17 cellular contexts compared by ENCODE assay signal in genomic region chr4:20474119-20474518, GRCh38.
DNase-seq lines count a peak whose midpoint lies in the region; TF ChIP-seq lines count a peak whose summit lies in the region.
"Had no signal": no experiment of that assay in that cellular context is flagged by ENCODE, and none has a peak within 500 bp of the region (broad histone marks: within the 10 kb centered on the region; RNA-seq: fewer than 3 reads in every experiment).

No MANE protein-coding gene starts in this region.

- in situ Hi-C loops in Caki2 (cut with HindIII; ENCODE audit: low pct_unique_long_range_greater_than_20kb, low sequenced_read_pairs): no loop called here
- in situ Hi-C loops in astrocyte of the spinal cord (cut with HindIII; ENCODE audit: low sequenced_read_pairs): no loop called here

- H3K4me3 ChIP-seq in astrocyte of the spinal cord (ENCODE audit: low read depth, low read length): no peak overlapping the region
- H3K4me3 ChIP-seq: BLaER1 treated with 17β-estradiol and CSF1 and Interleukin-3, amounts not matched to agents 10 nM and 100 nM; vagina had no signal

- no peak for TF ChIP-seq CTCF in astrocyte of the spinal cord (IDR thresholded peaks at IDR 0.05; ENCODE audit: low read depth, low read length)

- peak; percentile 8 for DNase-seq in Caki2 (ENCODE audit: low read depth)
- peak; percentile 9 for DNase-seq in LoVo (ENCODE audit: low spot score)
- DNase-seq in astrocyte of the spinal cord (ENCODE audit: low read depth, low spot score): peak; percentile 36
- peak; percentile 27 for DNase-seq in kidney glomerular epithelial cell (lab: John Stamatoyannopoulos, UW)
- DNase-seq in activated CD8-positive, alpha-beta memory T cell treated with anti-CD3 and anti-CD28 coated beads for 24 hours: no peak
- DNase-seq in NOMO-1 (lab: John Stamatoyannopoulos, UW; ENCODE audit: unreplicated experiment in 2 of 2): no peak
- no peak for DNase-seq in iPS-NIHi7 (ENCODE audit: extremely low spot score)
- DNase-seq in stimulated activated naive CD4-positive, alpha-beta T cell treated with Interleukin-2 at 50 U/mL for 16 hours (lab: John Stamatoyannopoulos, UW): no peak
- DNase-seq: activated CD8-positive, alpha-beta memory T cell treated with anti-CD3 and anti-CD28 coated beads, Interleukin-2, amount 50 U/mL, for 48 hours; islet precursor cell; NCI-H1930; NCI-H69; SIG-M5; stimulated activated CD4-positive, alpha-beta T cell treated with anti-CD3 and anti-CD28 coated beads, Interleukin-4, amount 100 ng/mL, for 4 hours; stimulated activated naive CD4-positive, alpha-beta T cell had no signal

Comparison
In these comparisons a context has a peak if more than half of its experiments do, and no peak if none do; other contexts are left out.
1. DNase-seq: peak in Caki2 (single experiment), LoVo (single experiment), astrocyte of the spinal cord (single experiment) and kidney glomerular epithelial cell (single experiment); none in activated CD8-positive, alpha-beta memory T cell treated with anti-CD3 and anti-CD28 coated beads for 24 hours (single experiment), NOMO-1 (0 of 2), iPS-NIHi7 (single experiment) and stimulated activated naive CD4-positive, alpha-beta T cell treated with Interleukin-2 at 50 U/mL for 16 hours (single experiment).